ENCODE assay signal across 27 cellular contexts in genomic region chr1:89050649-89051033, GRCh38. TPM values are rescaled to one million over a fixed set of nuclear protein-coding genes. Genes with fewer than 3 reads are reported as not detected.
DNase-seq lines count a peak whose midpoint lies in the region; ATAC-seq, FAIRE-seq and TF ChIP-seq lines count a peak whose summit lies in the region.
"Had no signal": no experiment of that assay in that cellular context is flagged by ENCODE, and none has a peak within 500 bp of the region (broad histone marks: within the 10 kb centered on the region; RNA-seq: fewer than 3 reads in every experiment).

No MANE protein-coding gene starts in this region.

- no peaks in the 10 kb centered on the region for H3K36me3 ChIP-seq in MM.1S (replicated peaks; ENCODE audit: insufficient read depth, low read length)
- no peaks in the 10 kb centered on the region for H3K36me3 ChIP-seq in neuronal stem cell (replicated peaks in 1 of 2; ENCODE audit: control insufficient read depth in 2 of 2, insufficient read depth in 2 of 2, low read length in 2 of 2)
- peaks cover 4 to 6% of the 10 kb centered on the region in 2 donors for H3K36me3 ChIP-seq in thyroid gland
- H3K36me3 ChIP-seq: HAP-1, MG63, SJCRH30 had no signal

- no peak overlapping the region for H3K4ac ChIP-seq in neuronal stem cell (ENCODE audit: low read length)

- H3K27ac ChIP-seq in MM.1S (ENCODE audit: low read length), result peak overlapping the region; percentile 40; the same call in 1 of the 2 replicates
- no peak overlapping the region for H3K27ac ChIP-seq in neuronal stem cell (replicated peaks; ENCODE audit: low read length)
- H3K27ac ChIP-seq in thyroid gland, result peak overlapping the region; percentile 74 to 81 (median 75)
- H3K27ac ChIP-seq: BLaER1 treated with 17β-estradiol and CSF1 and Interleukin-3, amounts not matched to agents 10 nM and 100 nM; SJCRH30 had no signal

- peak overlapping the region; percentile 68 for H3K23ac ChIP-seq in neuronal stem cell (ENCODE audit: low read depth, low read length, poor library complexity)

- H2BK5ac ChIP-seq in neuronal stem cell (ENCODE audit: low read length), result peak overlapping the region; percentile 26

- no peak overlapping the region for H3K14ac ChIP-seq in neuronal stem cell (ENCODE audit: low read length)

- no peak overlapping the region for H2AK5ac ChIP-seq in neuronal stem cell (ENCODE audit: low read depth, low read length)

- FAIRE-seq in RCC 7860 (lab: Jason Lieb, UNC), result no peak
- FAIRE-seq: A204.1, G401.6 had no signal

- TF ChIP-seq CTCF in MM.1S (IDR thresholded peaks at IDR 0.05; ENCODE audit: low read length) (no peak), thyroid gland (IDR thresholded peaks at IDR 0.05) (no peak)

- H2BK15ac ChIP-seq in neuronal stem cell (ENCODE audit: low read length), result no peak overlapping the region

- no peaks in the 10 kb centered on the region for H3K79me1 ChIP-seq in neuronal stem cell (ENCODE audit: low read depth, low read length)

- no peak overlapping the region for H3K4me2 ChIP-seq in MM.1S (ENCODE audit: low read depth, low read length)
- H3K4me2 ChIP-seq in neuronal stem cell (ENCODE audit: insufficient read depth, low read length, poor library complexity, severe bottlenecking), result no peak overlapping the region
- H3K4me2 ChIP-seq: BLaER1 treated with 17β-estradiol and CSF1 and Interleukin-3, amounts not matched to agents 10 nM and 100 nM had no signal

- no peak overlapping the region for H3K9ac ChIP-seq in MM.1S (ENCODE audit: low read length)
- no peak overlapping the region for H3K9ac ChIP-seq in neuronal stem cell (ENCODE audit: low read depth, low read length, poor library complexity)
- H3K9ac ChIP-seq: BLaER1 treated with 17β-estradiol and CSF1 and Interleukin-3, amounts not matched to agents 10 nM and 100 nM had no signal

- H3K27me3 Mint-ChIP-seq in effector memory CD8-positive, alpha-beta T cell, result no peaks in the 10 kb centered on the region
- H3K27me3 Mint-ChIP-seq: CD4-positive, alpha-beta T cell had no signal

- H3K4me3 ChIP-seq in MM.1S (ENCODE audit: low read length) (no peak overlapping the region), neuronal stem cell (ENCODE audit: low read length in 2 of 2) (peak overlapping the region in 1 of 2 donors; percentile 1), thyroid gland (replicated peaks in 1 of 3) (no peak overlapping the region)
- H3K4me3 ChIP-seq: BLaER1 treated with 17β-estradiol and CSF1 and Interleukin-3, amounts not matched to agents 10 nM and 100 nM; HAP-1; MG63; SJCRH30 had no signal

- no peak overlapping the region for H3K18ac ChIP-seq in neuronal stem cell (ENCODE audit: low read length)

- H3K9me3 Mint-ChIP-seq in effector memory CD8-positive, alpha-beta T cell, result no peaks in the 10 kb centered on the region
- H3K9me3 Mint-ChIP-seq: CD4-positive, alpha-beta T cell; HFFc6 had no signal

- intact Hi-C loops in thyroid gland (cut with DNase I), result no loop called here

- H2BK120ac ChIP-seq in neuronal stem cell (ENCODE audit: low read depth, low read length), result no peak overlapping the region

- H3K4me3 Mint-ChIP-seq in effector memory CD8-positive, alpha-beta T cell, result no peak overlapping the region
- H3K4me3 Mint-ChIP-seq: CD4-positive, alpha-beta T cell; HFFc6 had no signal

- no peaks in the 10 kb centered on the region for H3K9me3 ChIP-seq in MM.1S (replicated peaks; ENCODE audit: insufficient read depth, low read length)
- no peaks in the 10 kb centered on the region for H3K9me3 ChIP-seq in neuronal stem cell (replicated peaks in 1 of 2; ENCODE audit: control insufficient read depth in 2 of 2, insufficient read depth in 1 of 2, low read depth in 1 of 2, low read length in 2 of 2)
- no peaks in the 10 kb centered on the region for H3K9me3 ChIP-seq in thyroid gland
- H3K9me3 ChIP-seq: BLaER1 treated with 17β-estradiol and CSF1 and Interleukin-3, amounts not matched to agents 10 nM and 100 nM; Caco-2; HAP-1; MG63; SJCRH30 had no signal

- no peaks in the 10 kb centered on the region for H3K79me2 ChIP-seq in MM.1S (ENCODE audit: low read length)

- ATAC-seq in effector memory CD8-positive, alpha-beta T cell (replicated peaks), result no peak
- ATAC-seq in stimulated activated naive CD8-positive, alpha-beta T cell treated with anti-CD3 and anti-CD28 coated beads, Interleukin-15, Interleukin-2, amounts not matched to agents 100 U/mL and 50 U/mL, for 24 hours, result no peak
- no peak for ATAC-seq in GM18505 (IDR thresholded peaks at IDR 0.05; ENCODE audit: unreplicated experiment)
- no peak for ATAC-seq in HG02938 (IDR thresholded peaks at IDR 0.05; ENCODE audit: unreplicated experiment)
- ATAC-seq: PC-3, Right ventricle myocardium inferior had no signal

- no peaks in the 10 kb centered on the region for H3K9me2 ChIP-seq in MM.1S (replicated peaks; ENCODE audit: insufficient read depth, low read length)

- no peak for TF ChIP-seq POLR2A in thyroid gland (IDR thresholded peaks at IDR 0.05)
- no peak for TF ChIP-seq POLR2A in GM18505 (IDR thresholded peaks at IDR 0.05; ENCODE audit: borderline replicate concordance, extremely low read depth, insufficient read depth, insufficient read length)

- peak overlapping the region; percentile 35 for H3K27ac Mint-ChIP-seq in effector memory CD8-positive, alpha-beta T cell
- H3K27ac Mint-ChIP-seq: CD4-positive, alpha-beta T cell; HFFc6 had no signal

- DNase-seq in MM.1S, result no peak
- DNase-seq in effector memory CD8-positive, alpha-beta T cell, result no peak
- no peak for DNase-seq in neuronal stem cell (ENCODE audit: low spot score)
- DNase-seq in thyroid gland, result no peak
- no peak for DNase-seq in stimulated activated naive CD8-positive, alpha-beta T cell treated with anti-CD3 and anti-CD28 coated beads, Interleukin-15, Interleukin-2, amounts not matched to agents 100 U/mL and 50 U/mL, for 24 hours
- no peak for DNase-seq in RCC 7860 (ENCODE audit: low spot score)
- DNase-seq: AML-193; Caco-2; CD4-positive, alpha-beta T cell; GOT3; HFFc6; KG1; MG63; NCI-H2029; NCI-H446 treated with DMSO at 0.1 percent for 48 hours; NCI-H526; NCI-H82; NK-92 treated with Interleukin-12 subunit alpha and Interleukin-12 subunit beta, amount 100 ng/mL, for 24 hours; PC-3; SJCRH30 had no signal

- H3K36me3 Mint-ChIP-seq in effector memory CD8-positive, alpha-beta T cell (ENCODE audit: insufficient read depth), result peaks cover 52% of the 10 kb centered on the region

- no peaks in the 10 kb centered on the region for H3K4me1 ChIP-seq in MM.1S (ENCODE audit: low read length)
- no peaks in the 10 kb centered on the region for H3K4me1 ChIP-seq in neuronal stem cell (ENCODE audit: control insufficient read depth in 2 of 2, insufficient read depth in 1 of 2, low read depth in 1 of 2, low read length in 2 of 2)
- H3K4me1 ChIP-seq in thyroid gland, result peaks cover 9 to 17% of the 10 kb centered on the region in 2 donors
- H3K4me1 ChIP-seq: BLaER1 treated with 17β-estradiol and CSF1 and Interleukin-3, amounts not matched to agents 10 nM and 100 nM; HAP-1; SJCRH30 had no signal

- H3K27me3 ChIP-seq in MM.1S (replicated peaks; ENCODE audit: insufficient read depth, low read length) (no peaks in the 10 kb centered on the region), neuronal stem cell (ENCODE audit: control insufficient read depth in 3 of 3, insufficient read depth in 3 of 3, low read depth in 1 of 3, low read length in 3 of 3) (no peaks in the 10 kb centered on the region), thyroid gland (no peaks in the 10 kb centered on the region)
- H3K27me3 ChIP-seq: BLaER1 treated with 17β-estradiol and CSF1 and Interleukin-3, amounts not matched to agents 10 nM and 100 nM; MG63; SJCRH30 had no signal

- WGBS in neuronal stem cell (ENCODE audit: extremely low coverage in 2 of 2, insufficient read length in 2 of 2, insufficient replicate concordance in 1 of 2), 2 donors, result no CpG with 5 or more reads among the region's 11 CpGs
- 86 to 100% methylated on average over 4 to 6 of the region's 11 CpGs for WGBS in thyroid gland, 2 donors

- no peaks in the 10 kb centered on the region for H3F3A ChIP-seq in MM.1S (ENCODE audit: insufficient read depth, low read length)

- H4K8ac ChIP-seq in neuronal stem cell (ENCODE audit: low read depth, low read length), result no peak overlapping the region

- H2AFZ ChIP-seq in MM.1S (ENCODE audit: low read length), result no peak overlapping the region
- H2AFZ ChIP-seq in neuronal stem cell (ENCODE audit: low read length), result no peak overlapping the region

- no peak overlapping the region for H2BK12ac ChIP-seq in neuronal stem cell (ENCODE audit: low read length)

- H4K91ac ChIP-seq in neuronal stem cell (ENCODE audit: low read depth, low read length, poor library complexity), result peak overlapping the region; percentile 34

- peaks cover 3% of the 10 kb centered on the region in 2 donors for H3K4me1 Mint-ChIP-seq in effector memory CD8-positive, alpha-beta T cell (ENCODE audit: low read depth in 2 of 2)

- no peaks in the 10 kb centered on the region for H4K20me1 ChIP-seq in MM.1S (ENCODE audit: insufficient read depth, low read length)
- H4K20me1 ChIP-seq: BLaER1 treated with 17β-estradiol and CSF1 and Interleukin-3, amounts not matched to agents 10 nM and 100 nM had no signal

RNA-seq across cellular contexts. Expression of gene GBP1, which starts 14.4 kb away (rescaled TPM):
- not detected for polyA plus RNA-seq in neuronal stem cell (2013, experiment 1 of 2)
- not detected for polyA plus RNA-seq in neuronal stem cell (2013, experiment 2 of 2)
- 10 to 100 TPM; 15.0 to 54.3 (median 22.9) TPM for total RNA-seq in thyroid gland

RNA-seq across cellular contexts. Expression of gene GBP3, which starts 28.0 kb away (rescaled TPM):
- not detected for polyA plus RNA-seq in neuronal stem cell (2013, experiment 1 of 2)
- polyA plus RNA-seq in neuronal stem cell (2013, experiment 2 of 2), result not detected
- total RNA-seq in thyroid gland, result 10 to 100 TPM; 16.0 to 32.6 (median 21.2) TPM

RNA-seq across cellular contexts. Expression of gene KYAT3, which starts 58.2 kb away (rescaled TPM):
- 34.7 TPM for polyA plus RNA-seq in neuronal stem cell (2013, experiment 1 of 2)
- polyA plus RNA-seq in neuronal stem cell (2013, experiment 2 of 2), result 35.7 TPM
- 10 to 100 TPM; 28.1 to 39.2 (median 29.5) TPM for total RNA-seq in thyroid gland

RNA-seq across cellular contexts. Expression of gene RBMXL1, which starts 58.2 kb away (rescaled TPM):
- 6.5 TPM for polyA plus RNA-seq in neuronal stem cell (2013, experiment 1 of 2)
- 6.5 TPM for polyA plus RNA-seq in neuronal stem cell (2013, experiment 2 of 2)
- 10 to 100 TPM; 13.3 to 22.8 (median 14.4) TPM for total RNA-seq in thyroid gland
